In genomic region chr10:58952162-58952561, GRCh38 we compare ENCODE assay signal across 12 cellular contexts.
DNase-seq lines count a peak whose midpoint lies in the region; ATAC-seq, FAIRE-seq and TF ChIP-seq lines count a peak whose summit lies in the region.
"Had no signal": no experiment of that assay in that cellular context is flagged by ENCODE, and none has a peak within 500 bp of the region (broad histone marks: within the 10 kb centered on the region; RNA-seq: fewer than 3 reads in every experiment).

No MANE protein-coding gene starts in this region.

- intact Hi-C loops in left cardiac atrium (cut with DNase I): loop anchor here (2.0 to 10.0 kb wide), 8 partner anchors 170 to 1083 kb away; no protein-coding TSS in a partner anchor

- H3K79me2 ChIP-seq in ACC112 (ENCODE audit: control insufficient read depth, insufficient read depth, low read length, unreplicated experiment): no peaks in the 10 kb centered on the region
- no peaks in the 10 kb centered on the region for H3K79me2 ChIP-seq in astrocyte (ENCODE audit: insufficient read depth, low read length)
- H3K79me2 ChIP-seq: parathyroid adenoma had no signal

- H3K27ac ChIP-seq in ACC112 (ENCODE audit: low read depth, low read length) (no peak overlapping the region), astrocyte (ENCODE audit: low read depth, low read length) (no peak overlapping the region), rectal smooth muscle tissue (ENCODE audit: low read depth, low read length) (peak overlapping the region; percentile 57)
- H3K27ac ChIP-seq: cardiac muscle cell, parathyroid adenoma had no signal

- H4K20me1 ChIP-seq in astrocyte (ENCODE audit: insufficient read depth, low read length): no peaks in the 10 kb centered on the region

- H3K4me2 ChIP-seq in astrocyte (ENCODE audit: low read length): no peak overlapping the region
- H3K4me2 ChIP-seq: GM23338 had no signal

- peak overlapping the region; percentile 40 for H2AFZ ChIP-seq in ACC112 (ENCODE audit: low read length, unreplicated experiment)
- no peak overlapping the region for H2AFZ ChIP-seq in astrocyte (ENCODE audit: low read depth, low read length)
- H2AFZ ChIP-seq: GM23338, parathyroid adenoma had no signal

- H3K9me3 Mint-ChIP-seq in astrocyte (ENCODE audit: unreplicated experiment): no peaks in the 10 kb centered on the region
- H3K9me3 Mint-ChIP-seq: GM23338 had no signal

- no peaks in the 10 kb centered on the region for H3K9me3 ChIP-seq in astrocyte (ENCODE audit: insufficient read depth, low read depth, low read length)

- H3K27ac Mint-ChIP-seq in astrocyte (ENCODE audit: unreplicated experiment): peak overlapping the region; percentile 29
- H3K27ac Mint-ChIP-seq: GM23338 had no signal

- H3K4me1 ChIP-seq in ACC112 (ENCODE audit: control insufficient read depth, insufficient read depth, low read length, unreplicated experiment): peaks cover 28% of the 10 kb centered on the region
- H3K4me1 ChIP-seq in astrocyte (ENCODE audit: insufficient read depth, low read length): peaks cover 7% of the 10 kb centered on the region
- H3K4me1 ChIP-seq in rectal smooth muscle tissue (ENCODE audit: control insufficient read depth, insufficient read depth, low read length): peaks cover 7% of the 10 kb centered on the region
- H3K4me1 ChIP-seq: parathyroid adenoma had no signal

- H3K4me3 ChIP-seq in ACC112 (ENCODE audit: low read depth, low read length) (peak overlapping the region; percentile 8; the same call in 1 of the 2 replicates), astrocyte (ENCODE audit: insufficient read depth, low read depth, low read length) (no peak overlapping the region), rectal smooth muscle tissue (ENCODE audit: low read length) (no peak overlapping the region)
- H3K4me3 ChIP-seq: cardiac muscle cell, GM23338 had no signal

- peak; percentile 70 to 81 for ATAC-seq in left cardiac atrium

- DNase-seq in astrocyte (ENCODE audit: low read depth) (no peak), left cardiac atrium (peak; percentile 27), NCI-H1930 (lab: John Stamatoyannopoulos, UW) (no peak), middle frontal gyrus (ENCODE audit: extremely low spot score, low spot score) (no peak), OCI-M2 (lab: John Stamatoyannopoulos, UW; ENCODE audit: unreplicated experiment) (no peak), DMS 273 treated with DMSO at 0.1 percent for 48 hours (lab: John Stamatoyannopoulos, UW) (no peak)
- DNase-seq: activated naive CD4-positive, alpha-beta T cell had no signal

- H3K4me1 Mint-ChIP-seq in astrocyte (ENCODE audit: low read depth, unreplicated experiment): peaks cover 19% of the 10 kb centered on the region
- H3K4me1 Mint-ChIP-seq: GM23338 had no signal

- no peaks in the 10 kb centered on the region for H3K27me3 ChIP-seq in ACC112 (ENCODE audit: insufficient read depth, low read length)
- no peaks in the 10 kb centered on the region for H3K27me3 ChIP-seq in astrocyte (ENCODE audit: insufficient read depth, low read length)
- no peaks in the 10 kb centered on the region for H3K27me3 ChIP-seq in rectal smooth muscle tissue (ENCODE audit: control insufficient read depth, insufficient read depth, low read length)

- H3K36me3 Mint-ChIP-seq in astrocyte (ENCODE audit: low read depth, unreplicated experiment): no peaks in the 10 kb centered on the region

- FAIRE-seq in astrocyte (lab: Jason Lieb, UNC): peak; percentile 41

- no peaks in the 10 kb centered on the region for H3K27me3 Mint-ChIP-seq in astrocyte (ENCODE audit: low read depth, unreplicated experiment)

- H3K9ac ChIP-seq in astrocyte (ENCODE audit: low read length): no peak overlapping the region
- H3K9ac ChIP-seq in rectal smooth muscle tissue (ENCODE audit: low read length): no peak overlapping the region
- H3K9ac ChIP-seq: parathyroid adenoma had no signal

- no peak overlapping the region for H3K4me3 Mint-ChIP-seq in astrocyte (ENCODE audit: unreplicated experiment)
- H3K4me3 Mint-ChIP-seq: GM23338 had no signal

- no peak for TF ChIP-seq CTCF in astrocyte (IDR thresholded peaks at IDR 0.05; ENCODE audit: insufficient read depth, low read depth, low read length)

- H3K36me3 ChIP-seq in ACC112 (ENCODE audit: insufficient read depth, low read length) (no peaks in the 10 kb centered on the region), astrocyte (ENCODE audit: insufficient read depth, low read length) (no peaks in the 10 kb centered on the region), rectal smooth muscle tissue (ENCODE audit: control insufficient read depth, insufficient read depth, low read length) (no peaks in the 10 kb centered on the region)
- H3K36me3 ChIP-seq: cardiac muscle cell had no signal
